ENCODE assay signal across 22 cellular contexts in the genomic region with DNA sequence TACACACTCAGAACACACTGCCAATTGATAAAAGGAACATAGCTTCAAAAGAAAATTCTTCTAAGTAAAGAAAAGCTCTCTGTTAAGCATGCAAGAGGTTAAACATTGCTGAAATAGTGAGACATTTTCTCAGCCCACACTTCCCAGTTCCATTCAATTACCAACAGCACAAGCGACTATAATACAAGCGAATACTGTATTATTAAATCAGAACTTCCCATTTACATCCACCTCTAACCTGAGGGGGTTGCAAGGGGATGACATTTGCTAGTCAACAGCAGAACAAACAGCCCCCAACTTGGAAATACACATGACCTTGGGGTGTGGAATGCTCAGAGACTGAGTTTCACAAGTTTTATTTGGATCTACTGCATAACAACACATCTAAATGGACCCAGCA. TPM values are rescaled to one million over a fixed set of nuclear protein-coding genes. Genes with fewer than 3 reads are reported as not detected.
"Had no signal": no experiment of that assay in that cellular context is flagged by ENCODE, and none has a peak within 500 bp of the region (broad histone marks: within the 10 kb centered on the region; RNA-seq: fewer than 3 reads in every experiment).

No MANE protein-coding gene starts in this region.

- H3K4me3 Mint-ChIP-seq: activated B cell treated with CpG ODN at 0.5 μM for 24 hours; activated CD4-positive, alpha-beta memory T cell treated with anti-CD3 and anti-CD28 coated beads for 36 hours; activated naive CD8-positive, alpha-beta T cell treated with anti-CD3 and anti-CD28 coated beads, Interleukin-2, amount 10 ng/mL, durations not matched to agents 7 days and 5 days; naive B cell; stimulated activated memory B cell treated with anti-CD40 and anti-IgM and Interleukin-4, amounts not matched to agents 10 μg/mL and 1 μg/mL and 100 μg/mL, for 72 hours had no signal

- H3K36me3 Mint-ChIP-seq: activated CD4-positive, alpha-beta memory T cell treated with anti-CD3 and anti-CD28 coated beads for 36 hours; activated naive CD8-positive, alpha-beta T cell treated with anti-CD3 and anti-CD28 coated beads, Interleukin-2, amount 10 ng/mL, durations not matched to agents 7 days and 5 days; naive B cell; stimulated activated memory B cell treated with anti-CD40 and anti-IgM and Interleukin-4, amounts not matched to agents 10 μg/mL and 1 μg/mL and 100 μg/mL, for 72 hours had no signal

- H3K4me3 ChIP-seq: mucosa of descending colon, spleen, testis, upper lobe of right lung had no signal

- DNase-seq: activated B cell treated with CpG ODN at 0.5 μM for 24 hours; activated CD4-positive, alpha-beta memory T cell treated with anti-CD3 and anti-CD28 coated beads for 36 hours; activated CD4-positive, alpha-beta T cell treated with anti-CD3 and anti-CD28 coated beads for 4 hours; activated naive CD4-positive, alpha-beta T cell; activated naive CD8-positive, alpha-beta T cell treated with anti-CD3 and anti-CD28 coated beads, Interleukin-2, amount 10 ng/mL, durations not matched to agents 7 days and 5 days; amygdala; foreskin keratinocyte; left ventricle myocardium superior; mucosa of descending colon; naive B cell; posterior cingulate gyrus; retina; spleen; stimulated activated CD4-positive, alpha-beta T cell treated with anti-CD3 and anti-CD28 coated beads, Interleukin-4, amount 100 ng/mL, for 4 hours; testis; upper lobe of right lung had no signal

- H3K9me3 Mint-ChIP-seq: activated B cell treated with CpG ODN at 0.5 μM for 24 hours; activated CD4-positive, alpha-beta memory T cell treated with anti-CD3 and anti-CD28 coated beads for 36 hours; activated naive CD8-positive, alpha-beta T cell treated with anti-CD3 and anti-CD28 coated beads, Interleukin-2, amount 10 ng/mL, durations not matched to agents 7 days and 5 days; stimulated activated memory B cell treated with anti-CD40 and anti-IgM and Interleukin-4, amounts not matched to agents 10 μg/mL and 1 μg/mL and 100 μg/mL, for 72 hours had no signal

- H3K4me1 ChIP-seq: foreskin keratinocyte, testis, upper lobe of right lung had no signal

- H3K27ac ChIP-seq: foreskin keratinocyte, spleen, testis, upper lobe of right lung had no signal

- ATAC-seq: foreskin keratinocyte; left ventricle myocardium superior; mucosa of descending colon; stimulated activated memory B cell treated with anti-CD40 and anti-IgM and Interleukin-4, amounts not matched to agents 10 μg/mL and 1 μg/mL and 100 μg/mL, for 72 hours; upper lobe of right lung had no signal

- H3K27me3 Mint-ChIP-seq: activated B cell treated with CpG ODN at 0.5 μM for 24 hours; activated naive CD8-positive, alpha-beta T cell treated with anti-CD3 and anti-CD28 coated beads, Interleukin-2, amount 10 ng/mL, durations not matched to agents 7 days and 5 days; stimulated activated memory B cell treated with anti-CD40 and anti-IgM and Interleukin-4, amounts not matched to agents 10 μg/mL and 1 μg/mL and 100 μg/mL, for 72 hours had no signal

- H3K27ac Mint-ChIP-seq: activated B cell treated with CpG ODN at 0.5 μM for 24 hours; activated CD4-positive, alpha-beta memory T cell treated with anti-CD3 and anti-CD28 coated beads for 36 hours; activated naive CD8-positive, alpha-beta T cell treated with anti-CD3 and anti-CD28 coated beads, Interleukin-2, amount 10 ng/mL, durations not matched to agents 7 days and 5 days; naive B cell; stimulated activated memory B cell treated with anti-CD40 and anti-IgM and Interleukin-4, amounts not matched to agents 10 μg/mL and 1 μg/mL and 100 μg/mL, for 72 hours had no signal

- H3K36me3 ChIP-seq: spleen, upper lobe of right lung had no signal

- H3K9me3 ChIP-seq: mucosa of descending colon, spleen, testis, upper lobe of right lung had no signal

- H3K27me3 ChIP-seq: testis, upper lobe of right lung had no signal

RNA-seq across cellular contexts. Expression of gene FSTL5, which starts 1.1 kb away (rescaled TPM):
- total RNA-seq: activated B cell treated with CpG ODN at 0.5 μM for 24 hours; activated CD4-positive, alpha-beta memory T cell treated with anti-CD3 and anti-CD28 coated beads for 36 hours; activated naive CD8-positive, alpha-beta T cell treated with anti-CD3 and anti-CD28 coated beads, Interleukin-2, amount 10 ng/mL, durations not matched to agents 7 days and 5 days; cardiac septum; dermis microvascular lymphatic vessel endothelial cell; epithelial cell of proximal tubule; foreskin keratinocyte; kidney epithelial cell; left ventricle myocardium superior; spleen; T-helper 2 cell treated with Interferon-gamma antibody and Interleukin-4, amounts not matched to agents 100 ng/mL and 5 ng/mL, for 36 hours had no signal
- polyA plus RNA-seq: foreskin keratinocyte had no signal
